Comparison of ENCODE assay signal across 27 cellular contexts in the genomic region with DNA sequence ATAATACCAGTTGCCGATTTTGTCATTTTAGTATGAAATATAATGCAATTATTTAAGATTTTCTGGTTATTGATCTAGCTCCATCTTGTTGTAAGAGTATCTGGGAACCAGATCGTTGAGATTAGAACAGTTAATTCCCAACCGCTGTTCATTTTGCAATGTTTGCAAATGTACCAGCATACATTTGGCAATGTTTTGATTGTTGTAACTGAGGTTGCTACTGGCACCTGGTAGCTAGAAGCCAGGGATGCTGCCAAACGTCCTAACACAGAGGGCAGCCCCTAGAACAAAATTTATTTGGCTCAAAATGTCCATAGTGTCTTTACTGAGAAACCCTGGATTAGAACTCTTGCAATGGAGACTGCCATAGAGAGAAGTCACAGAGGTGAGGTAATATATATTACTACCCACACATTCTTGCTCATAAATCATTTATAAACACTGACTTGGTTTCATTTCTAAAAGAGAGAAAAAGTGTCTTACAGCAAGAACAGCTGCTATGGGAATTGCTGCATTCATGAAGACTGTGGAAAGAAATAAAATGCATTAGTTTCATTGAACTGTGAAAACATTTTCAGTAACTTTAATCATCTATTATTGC. TPM values are rescaled to one million over a fixed set of nuclear protein-coding genes. Genes with fewer than 3 reads are reported as not detected.
DNase-seq lines count a peak whose midpoint lies in the region; ATAC-seq and TF ChIP-seq lines count a peak whose summit lies in the region.
"Had no signal": no experiment of that assay in that cellular context is flagged by ENCODE, and none has a peak within 500 bp of the region (broad histone marks: within the 10 kb centered on the region; RNA-seq: fewer than 3 reads in every experiment).

No MANE protein-coding gene starts in this region.

- intact Hi-C loops in esophagus squamous epithelium (cut with DNase I), result no loop called here
- intact Hi-C loops in CD14-positive monocyte (cut with micrococcal nuclease), result no loop called here

- H3K27ac Mint-ChIP-seq in CD14-positive monocyte (no peak overlapping the region), WTC11 (no peak overlapping the region)
- H3K27ac Mint-ChIP-seq in activated CD4-positive, alpha-beta memory T cell treated with anti-CD3 and anti-CD28 coated beads, Interleukin-2, amount 10 ng/mL, durations not matched to agents 7 days and 5 days, result no peak overlapping the region
- H3K27ac Mint-ChIP-seq: activated CD4-positive, alpha-beta T cell treated with anti-CD3 and anti-CD28 coated beads, Interleukin-2, amount 10 ng/mL, durations not matched to agents 24 days and 14 days; activated T-cell treated with anti-CD3 and anti-CD28 coated beads, Interleukin-2, amount 50 U/mL, for 24 hours; naive B cell had no signal

- H4K20me1 ChIP-seq in GM23248 (ENCODE audit: insufficient read depth), result no peaks in the 10 kb centered on the region
- H4K20me1 ChIP-seq: BLaER1 treated with 17β-estradiol and CSF1 and Interleukin-3, amounts not matched to agents 10 nM and 100 nM had no signal

- H2AFZ ChIP-seq in GM23248, result no peak overlapping the region

- H3K4me1 Mint-ChIP-seq in CD14-positive monocyte, result no peaks in the 10 kb centered on the region
- H3K4me1 Mint-ChIP-seq in WTC11, result no peaks in the 10 kb centered on the region
- H3K4me1 Mint-ChIP-seq in activated CD4-positive, alpha-beta memory T cell treated with anti-CD3 and anti-CD28 coated beads, Interleukin-2, amount 10 ng/mL, durations not matched to agents 7 days and 5 days, result no peaks in the 10 kb centered on the region
- H3K4me1 Mint-ChIP-seq: activated CD4-positive, alpha-beta T cell treated with anti-CD3 and anti-CD28 coated beads, Interleukin-2, amount 10 ng/mL, durations not matched to agents 24 days and 14 days; naive B cell had no signal

- H3K9me2 ChIP-seq in GM23248 (ENCODE audit: insufficient read depth), result no peaks in the 10 kb centered on the region

- no peak for TF ChIP-seq CTCF in esophagus squamous epithelium (IDR thresholded peaks at IDR 0.05)
- TF ChIP-seq CTCF in CD14-positive monocyte (IDR thresholded peaks at IDR 0.05), result no peak
- TF ChIP-seq CTCF in WTC11 (IDR thresholded peaks at IDR 0.05), result no peak

- H3K27me3 Mint-ChIP-seq in CD14-positive monocyte (ENCODE audit: low read depth in 3 of 3), result no peaks in the 10 kb centered on the region
- H3K27me3 Mint-ChIP-seq in WTC11 (ENCODE audit: low read depth), result no peaks in the 10 kb centered on the region
- H3K27me3 Mint-ChIP-seq in activated CD4-positive, alpha-beta memory T cell treated with anti-CD3 and anti-CD28 coated beads, Interleukin-2, amount 10 ng/mL, durations not matched to agents 7 days and 5 days, result no peaks in the 10 kb centered on the region
- H3K27me3 Mint-ChIP-seq: activated CD4-positive, alpha-beta T cell treated with anti-CD3 and anti-CD28 coated beads, Interleukin-2, amount 10 ng/mL, durations not matched to agents 24 days and 14 days; naive B cell had no signal

- H3K9me3 Mint-ChIP-seq in CD14-positive monocyte (peaks cover 0 to 11% (median 7%) of the 10 kb centered on the region in 7 donors), WTC11 (peaks cover 27% of the 10 kb centered on the region)
- H3K9me3 Mint-ChIP-seq in activated CD4-positive, alpha-beta memory T cell treated with anti-CD3 and anti-CD28 coated beads, Interleukin-2, amount 10 ng/mL, durations not matched to agents 7 days and 5 days, result no peaks in the 10 kb centered on the region
- H3K9me3 Mint-ChIP-seq: activated CD4-positive, alpha-beta T cell treated with anti-CD3 and anti-CD28 coated beads, Interleukin-2, amount 10 ng/mL, durations not matched to agents 24 days and 14 days; activated T-cell treated with anti-CD3 and anti-CD28 coated beads, Interleukin-2, amount 50 U/mL, for 24 hours had no signal

- CTCF ChIA-PET in WTC11 (lab: Charles Lee), result no interaction called here
- CTCF ChIA-PET in activated CD4-positive, alpha-beta memory T cell treated with anti-CD3 and anti-CD28 coated beads, Interleukin-2, amount 10 ng/mL, durations not matched to agents 7 days and 5 days (lab: Charles Lee), result no interaction called here

- no peak for TF ChIP-seq POLR2A in esophagus squamous epithelium (IDR thresholded peaks at IDR 0.05)

- H3K27me3 ChIP-seq in GM23248 (replicated peaks; ENCODE audit: insufficient read depth) (no peaks in the 10 kb centered on the region), esophagus squamous epithelium (no peaks in the 10 kb centered on the region), skeletal muscle satellite cell (ENCODE audit: control insufficient read depth, insufficient read depth, low read length) (no peaks in the 10 kb centered on the region)
- H3K27me3 ChIP-seq: BLaER1 treated with 17β-estradiol and CSF1 and Interleukin-3, amounts not matched to agents 10 nM and 100 nM; left lung; Peyer's patch; upper lobe of left lung had no signal

- POLR2A ChIA-PET in WTC11 (lab: Charles Lee), result no interaction called here
- POLR2A ChIA-PET in activated CD4-positive, alpha-beta memory T cell treated with anti-CD3 and anti-CD28 coated beads, Interleukin-2, amount 10 ng/mL, durations not matched to agents 7 days and 5 days (lab: Charles Lee), result no interaction called here

- no peaks in the 10 kb centered on the region for H3K79me2 ChIP-seq in GM23248 (ENCODE audit: insufficient read depth)

- no peak for ATAC-seq in WTC11
- ATAC-seq: left lung had no signal

- in situ Hi-C loops in GM23248 (cut with MboI), result no loop called here

- no peaks in the 10 kb centered on the region for H3K9me3 ChIP-seq in GM23248 (ENCODE audit: low read depth)
- H3K9me3 ChIP-seq in esophagus squamous epithelium, result no peaks in the 10 kb centered on the region
- H3K9me3 ChIP-seq in skeletal muscle satellite cell (replicated peaks; ENCODE audit: low read length), result no peaks in the 10 kb centered on the region
- H3K9me3 ChIP-seq: BLaER1 treated with 17β-estradiol and CSF1 and Interleukin-3, amounts not matched to agents 10 nM and 100 nM; Caco-2; Peyer's patch; upper lobe of left lung had no signal

- H3K4me2 ChIP-seq in GM23248 (ENCODE audit: unreplicated experiment) (no peak overlapping the region), skeletal muscle satellite cell (ENCODE audit: low read length) (peak overlapping the region; percentile 8)
- H3K4me2 ChIP-seq: BLaER1 treated with 17β-estradiol and CSF1 and Interleukin-3, amounts not matched to agents 10 nM and 100 nM had no signal

- no peak overlapping the region for H3K27ac ChIP-seq in GM23248
- H3K27ac ChIP-seq in esophagus squamous epithelium, result peak overlapping the region in 3 of 4 donors; percentile 10 to 53 (median 29)
- H3K27ac ChIP-seq: BLaER1 treated with 17β-estradiol and CSF1 and Interleukin-3, amounts not matched to agents 10 nM and 100 nM; left lung; upper lobe of left lung; WERI-Rb-1 had no signal

- H3K4me1 ChIP-seq in GM23248 (ENCODE audit: insufficient read depth) (peaks cover 9% of the 10 kb centered on the region), esophagus squamous epithelium (peaks cover 0 to 3% (median 0%) of the 10 kb centered on the region in 3 donors), skeletal muscle satellite cell (ENCODE audit: control insufficient read depth, insufficient read depth, low read length) (peaks cover 10% of the 10 kb centered on the region)
- H3K4me1 ChIP-seq: BLaER1 treated with 17β-estradiol and CSF1 and Interleukin-3, amounts not matched to agents 10 nM and 100 nM; Caco-2; Peyer's patch had no signal

- H3K9ac ChIP-seq in GM23248 (no peak overlapping the region), skeletal muscle satellite cell (ENCODE audit: low read depth, low read length) (no peak overlapping the region)
- H3K9ac ChIP-seq: BLaER1 treated with 17β-estradiol and CSF1 and Interleukin-3, amounts not matched to agents 10 nM and 100 nM had no signal

- 65 to 72% methylated on average over 4 of the region's 4 CpGs for WGBS in GM23248 (ENCODE audit: low coverage in 1 of 2, low lambda C conversion rate in 2 of 2, missing lambda C conversion rate in 2 of 2), 2 experiments
- WGBS in esophagus squamous epithelium, 2 donors, result 56 to 68% methylated on average over 4 of the region's 4 CpGs

- no peaks in the 10 kb centered on the region for H3F3A ChIP-seq in GM23248 (ENCODE audit: insufficient read depth)

- H3K36me3 ChIP-seq in GM23248 (ENCODE audit: low read depth) (no peaks in the 10 kb centered on the region; the same call in 1 of the 2 replicates), esophagus squamous epithelium (no peaks in the 10 kb centered on the region), skeletal muscle satellite cell (ENCODE audit: insufficient read depth, low read length) (no peaks in the 10 kb centered on the region)
- H3K36me3 ChIP-seq: BLaER1 treated with 17β-estradiol and CSF1 and Interleukin-3, amounts not matched to agents 10 nM and 100 nM; left lung; Peyer's patch; upper lobe of left lung; WERI-Rb-1 had no signal

- peak; percentile 43 for DNase-seq in GM23248
- no peak for DNase-seq in esophagus squamous epithelium (lab: John Stamatoyannopoulos, UW)
- peak; percentile 53 for DNase-seq in left kidney (ENCODE audit: low read depth, low spot score)
- no peak for DNase-seq in CD14-positive monocyte (ENCODE audit: low spot score)
- no peak for DNase-seq in HuH-7.5 (ENCODE audit: low spot score)
- DNase-seq in WTC11 (ENCODE audit: low spot score), result no peak
- DNase-seq in activated CD4-positive, alpha-beta memory T cell treated with anti-CD3 and anti-CD28 coated beads, Interleukin-2, amount 10 ng/mL, durations not matched to agents 7 days and 5 days, result no peak
- DNase-seq: activated CD4-positive, alpha-beta T cell treated with anti-CD3 and anti-CD28 coated beads, Interleukin-2, amount 10 ng/mL, durations not matched to agents 24 days and 14 days; activated gamma-delta T cell treated with Interleukin-2 at 50 U/mL for 16 hours; activated T-cell treated with anti-CD3 and anti-CD28 coated beads, Interleukin-2, amount 50 U/mL, for 24 hours; Caco-2; dermis blood vessel endothelial cell; DMS79 treated with DMSO at 0.1 percent for 48 hours; left lung; naive B cell; NCI-H1417; NCI-H2029 treated with DMSO at 0.1 percent for 48 hours; NCI-H226; occipital lobe; Peyer's patch; stimulated activated CD4-positive, alpha-beta T cell treated with anti-CD3 and anti-CD28 coated beads, Interleukin-2, amount 100 ng/mL, for 24 hours; SW 1271; T-helper 9 cell; upper lobe of left lung; WERI-Rb-1 had no signal

- H3K36me3 Mint-ChIP-seq in CD14-positive monocyte (no peaks in the 10 kb centered on the region), WTC11 (no peaks in the 10 kb centered on the region)
- H3K36me3 Mint-ChIP-seq in activated CD4-positive, alpha-beta memory T cell treated with anti-CD3 and anti-CD28 coated beads, Interleukin-2, amount 10 ng/mL, durations not matched to agents 7 days and 5 days (ENCODE audit: low read depth), result no peaks in the 10 kb centered on the region
- H3K36me3 Mint-ChIP-seq: naive B cell had no signal

- H3K4me3 ChIP-seq in GM23248 (no peak overlapping the region), esophagus squamous epithelium (no peak overlapping the region), skeletal muscle satellite cell (ENCODE audit: low read length) (no peak overlapping the region)
- H3K4me3 ChIP-seq: BLaER1 treated with 17β-estradiol and CSF1 and Interleukin-3, amounts not matched to agents 10 nM and 100 nM; left lung; Peyer's patch; upper lobe of left lung had no signal

- no peak overlapping the region for H3K4me3 Mint-ChIP-seq in CD14-positive monocyte
- H3K4me3 Mint-ChIP-seq in WTC11, result no peak overlapping the region
- no peak overlapping the region for H3K4me3 Mint-ChIP-seq in activated CD4-positive, alpha-beta memory T cell treated with anti-CD3 and anti-CD28 coated beads, Interleukin-2, amount 10 ng/mL, durations not matched to agents 7 days and 5 days
- H3K4me3 Mint-ChIP-seq: activated CD4-positive, alpha-beta T cell treated with anti-CD3 and anti-CD28 coated beads, Interleukin-2, amount 10 ng/mL, durations not matched to agents 24 days and 14 days; activated T-cell treated with anti-CD3 and anti-CD28 coated beads, Interleukin-2, amount 50 U/mL, for 24 hours; naive B cell had no signal

RNA-seq across cellular contexts. Expression of a gene that starts 46.3 kb away (rescaled TPM):
- 41.7 and 44.3 TPM in 2 replicates for total RNA-seq in GM23248 (2014; rRNA removed; shearing (Covaris generic))
- polyA plus RNA-seq in GM23248 (2016; fragmentation: Nextera tagmentation; extraction: Ambion mirVana) (12.7 and 14.2 TPM in 2 replicates), CD14-positive monocyte (not detected)
- total RNA-seq in esophagus squamous epithelium (10 to 100 TPM in 2 of 4 donors, 1 to 10 TPM in 1, under 1 TPM in 1; 0.68 to 11.6 (median 6.0) TPM), WTC11 (2021) (0.02 to 0.09 TPM (median 0.04 TPM) in 3 replicates)
- total RNA-seq in skeletal muscle satellite cell (2012; rRNA removed), result 11.7 and 17.3 TPM in 2 replicates
- total RNA-seq in activated CD4-positive, alpha-beta memory T cell treated with anti-CD3 and anti-CD28 coated beads, Interleukin-2, amount 10 ng/mL, durations not matched to agents 7 days and 5 days, result not detected
- total RNA-seq: activated CD4-positive, alpha-beta T cell treated with anti-CD3 and anti-CD28 coated beads, Interleukin-2, amount 10 ng/mL, durations not matched to agents 24 days and 14 days had no signal

Comparison
In these comparisons a context has a peak if more than half of its experiments do, and no peak if none do; other contexts are left out.
1. DNase-seq: peak in GM23248 (single experiment) and left kidney (single experiment); none in esophagus squamous epithelium (single experiment), CD14-positive monocyte (single experiment), HuH-7.5 (single experiment), WTC11 (single experiment) and activated CD4-positive, alpha-beta memory T cell treated with anti-CD3 and anti-CD28 coated beads, Interleukin-2, amount 10 ng/mL, durations not matched to agents 7 days and 5 days (single experiment).